Comparison of ENCODE assay signal across 20 cellular contexts in the genomic region with DNA sequence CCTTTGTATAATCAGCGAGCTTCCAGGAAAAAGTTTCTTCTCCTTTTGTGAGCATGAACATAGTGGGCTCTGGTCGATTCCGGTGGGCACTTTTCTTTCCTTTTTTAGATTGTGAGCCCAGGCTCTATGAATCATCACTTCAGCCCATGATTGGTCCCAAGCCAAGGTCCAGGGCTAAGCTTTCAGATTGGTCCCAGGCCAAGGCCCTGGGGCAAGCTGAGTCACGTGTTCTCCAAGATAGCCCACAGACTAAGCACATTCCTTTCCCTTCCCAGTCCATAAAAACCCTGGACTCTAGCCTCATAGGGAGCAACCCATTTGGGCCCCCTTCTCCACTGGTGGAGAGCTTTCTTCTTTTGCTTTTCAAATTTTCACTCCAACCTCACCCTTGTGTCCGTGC.
DNase-seq lines count a peak whose midpoint lies in the region; ATAC-seq and TF ChIP-seq lines count a peak whose summit lies in the region.
"Had no signal": no experiment of that assay in that cellular context is flagged by ENCODE, and none has a peak within 500 bp of the region (broad histone marks: within the 10 kb centered on the region; RNA-seq: fewer than 3 reads in every experiment).

No MANE protein-coding gene starts in this region.

- no TSS peak for BruUV-seq in MCF 10A (replicated peaks; lab: Mats Ljungman, UMichigan)

- intact Hi-C loops in MCF 10A (cut with micrococcal nuclease) (no loop called here), breast epithelium (cut with DNase I; ENCODE audit: low total_unique reads) (no loop called here)
- intact Hi-C loops in activated T-helper 1 cell treated with anti-CD3 and anti-CD28 coated beads, Interleukin-12 subunit alpha, Interleukin-12 subunit beta, Interleukin-2, Interleukin-4 antibody, amounts not matched to agents 30 ng/mL and 10 ng/mL and 1 ng/mL, durations not matched to agents 14 hours and 24 hours and 36 hours (cut with micrococcal nuclease): no loop called here

- ATAC-seq in GM21360 (IDR thresholded peaks at IDR 0.05; ENCODE audit: unreplicated experiment): no peak
- ATAC-seq: CD8-positive, alpha-beta T cell; GM12878 had no signal

- H3K9me3 Mint-ChIP-seq in MCF 10A (ENCODE audit: unreplicated experiment) (peaks cover 6% of the 10 kb centered on the region), neural progenitor cell (no peaks in the 10 kb centered on the region)
- H3K9me3 Mint-ChIP-seq in activated T-helper 1 cell treated with anti-CD3 and anti-CD28 coated beads, Interleukin-12 subunit alpha, Interleukin-12 subunit beta, Interleukin-2, Interleukin-4 antibody, amounts not matched to agents 30 ng/mL and 10 ng/mL and 1 ng/mL, durations not matched to agents 14 hours and 24 hours and 36 hours: no peaks in the 10 kb centered on the region
- H3K9me3 Mint-ChIP-seq: HFFc6 had no signal

- no peaks in the 10 kb centered on the region for H4K20me1 ChIP-seq in neural progenitor cell (ENCODE audit: low read depth)
- H4K20me1 ChIP-seq: BLaER1 had no signal

- TF ChIP-seq POLR2A in breast epithelium (IDR thresholded peaks at IDR 0.05): no peak

- H3K4me3 Mint-ChIP-seq in MCF 10A (ENCODE audit: unreplicated experiment): no peak overlapping the region
- no peak overlapping the region for H3K4me3 Mint-ChIP-seq in neural progenitor cell
- no peak overlapping the region for H3K4me3 Mint-ChIP-seq in activated T-helper 1 cell treated with anti-CD3 and anti-CD28 coated beads, Interleukin-12 subunit alpha, Interleukin-12 subunit beta, Interleukin-2, Interleukin-4 antibody, amounts not matched to agents 30 ng/mL and 10 ng/mL and 1 ng/mL, durations not matched to agents 14 hours and 24 hours and 36 hours
- H3K4me3 Mint-ChIP-seq: B cell; CD4-positive, CD25-positive, alpha-beta regulatory T cell; CD8-positive, alpha-beta T cell; HFFc6 had no signal

- H3K27me3 Mint-ChIP-seq in MCF 10A (ENCODE audit: insufficient read depth, unreplicated experiment) (no peaks in the 10 kb centered on the region), neural progenitor cell (ENCODE audit: insufficient read depth, low read depth) (peaks cover 2% of the 10 kb centered on the region)
- H3K27me3 Mint-ChIP-seq in activated T-helper 1 cell treated with anti-CD3 and anti-CD28 coated beads, Interleukin-12 subunit alpha, Interleukin-12 subunit beta, Interleukin-2, Interleukin-4 antibody, amounts not matched to agents 30 ng/mL and 10 ng/mL and 1 ng/mL, durations not matched to agents 14 hours and 24 hours and 36 hours (ENCODE audit: insufficient read depth): no peaks in the 10 kb centered on the region
- H3K27me3 Mint-ChIP-seq: B cell; CD4-positive, CD25-positive, alpha-beta regulatory T cell had no signal

- H3F3A ChIP-seq in neural progenitor cell (ENCODE audit: low read depth): no peaks in the 10 kb centered on the region

- peak; percentile 21 for DNase-seq in MCF 10A (ENCODE audit: unreplicated experiment)
- DNase-seq in breast epithelium (ENCODE audit: low spot score in 2 of 2): no peak
- DNase-seq in T1000 (lab: John Stamatoyannopoulos, UW): peak; percentile 0
- DNase-seq in neural progenitor cell (ENCODE audit: low spot score): no peak
- DNase-seq in activated T-helper 1 cell treated with anti-CD3 and anti-CD28 coated beads, Interleukin-12 subunit alpha, Interleukin-12 subunit beta, Interleukin-2, Interleukin-4 antibody, amounts not matched to agents 30 ng/mL and 10 ng/mL and 1 ng/mL, durations not matched to agents 14 hours and 24 hours and 36 hours (ENCODE audit: low spot score): no peak
- DNase-seq: Caco-2; CD4-positive, CD25-positive, alpha-beta regulatory T cell; CD8-positive, alpha-beta T cell; DMS153; DND-41; GDM1; GOT3; HFFc6 had no signal

- no peaks in the 10 kb centered on the region for H3K4me1 ChIP-seq in breast epithelium
- no peaks in the 10 kb centered on the region for H3K4me1 ChIP-seq in neural progenitor cell
- H3K4me1 ChIP-seq: BLaER1, Caco-2, HAP-1 had no signal

- H3K4me2 ChIP-seq in neural progenitor cell: no peak overlapping the region
- H3K4me2 ChIP-seq: BLaER1 had no signal

- no peaks in the 10 kb centered on the region for H3K79me2 ChIP-seq in neural progenitor cell (ENCODE audit: low read depth)

- H2AFZ ChIP-seq in neural progenitor cell (replicated peaks): peak overlapping the region; percentile 50

- no peak overlapping the region for H3K9ac ChIP-seq in neural progenitor cell
- H3K9ac ChIP-seq: BLaER1 had no signal

- no peak overlapping the region for H3K27ac Mint-ChIP-seq in MCF 10A (ENCODE audit: low read depth, unreplicated experiment)
- no peak overlapping the region for H3K27ac Mint-ChIP-seq in neural progenitor cell
- no peak overlapping the region for H3K27ac Mint-ChIP-seq in activated T-helper 1 cell treated with anti-CD3 and anti-CD28 coated beads, Interleukin-12 subunit alpha, Interleukin-12 subunit beta, Interleukin-2, Interleukin-4 antibody, amounts not matched to agents 30 ng/mL and 10 ng/mL and 1 ng/mL, durations not matched to agents 14 hours and 24 hours and 36 hours
- H3K27ac Mint-ChIP-seq: B cell; CD4-positive, CD25-positive, alpha-beta regulatory T cell; CD8-positive, alpha-beta T cell; HFFc6 had no signal

- H3K36me3 ChIP-seq in breast epithelium (no peaks in the 10 kb centered on the region), neural progenitor cell (no peaks in the 10 kb centered on the region)
- H3K36me3 ChIP-seq: BLaER1, HAP-1 had no signal

- H3K4me3 ChIP-seq in breast epithelium (no peak overlapping the region), neural progenitor cell (no peak overlapping the region)
- H3K4me3 ChIP-seq: BLaER1, GM12878, HAP-1 had no signal

- CTCF ChIA-PET in MCF 10A (lab: Yijun Ruan, JAX): no interaction called here

- no peaks in the 10 kb centered on the region for H3K27me3 ChIP-seq in breast epithelium
- no peaks in the 10 kb centered on the region for H3K27me3 ChIP-seq in neural progenitor cell

- H3K4me1 Mint-ChIP-seq in MCF 10A (ENCODE audit: insufficient read depth, unreplicated experiment): no peaks in the 10 kb centered on the region
- H3K4me1 Mint-ChIP-seq in neural progenitor cell: no peaks in the 10 kb centered on the region
- H3K4me1 Mint-ChIP-seq in activated T-helper 1 cell treated with anti-CD3 and anti-CD28 coated beads, Interleukin-12 subunit alpha, Interleukin-12 subunit beta, Interleukin-2, Interleukin-4 antibody, amounts not matched to agents 30 ng/mL and 10 ng/mL and 1 ng/mL, durations not matched to agents 14 hours and 24 hours and 36 hours (ENCODE audit: low read depth): no peaks in the 10 kb centered on the region
- H3K4me1 Mint-ChIP-seq: B cell; CD4-positive, CD25-positive, alpha-beta regulatory T cell had no signal

- TF ChIP-seq CTCF in MCF 10A (IDR thresholded peaks at IDR 0.05; ENCODE audit: unreplicated experiment): no peak
- no peak for TF ChIP-seq CTCF in breast epithelium (IDR thresholded peaks at IDR 0.05)
- TF ChIP-seq CTCF in neural progenitor cell (IDR thresholded peaks at IDR 0.05): no peak

- H3K36me3 Mint-ChIP-seq in MCF 10A (ENCODE audit: insufficient read depth, unreplicated experiment) (no peaks in the 10 kb centered on the region), neural progenitor cell (no peaks in the 10 kb centered on the region)
- H3K36me3 Mint-ChIP-seq in activated T-helper 1 cell treated with anti-CD3 and anti-CD28 coated beads, Interleukin-12 subunit alpha, Interleukin-12 subunit beta, Interleukin-2, Interleukin-4 antibody, amounts not matched to agents 30 ng/mL and 10 ng/mL and 1 ng/mL, durations not matched to agents 14 hours and 24 hours and 36 hours (ENCODE audit: low read depth): no peaks in the 10 kb centered on the region
- H3K36me3 Mint-ChIP-seq: CD4-positive, CD25-positive, alpha-beta regulatory T cell; CD8-positive, alpha-beta T cell had no signal

- H3K9me3 ChIP-seq in breast epithelium (peaks cover 0 to 15% of the 10 kb centered on the region in 2 donors), neural progenitor cell (ENCODE audit: low read depth) (no peaks in the 10 kb centered on the region)
- H3K9me3 ChIP-seq: Caco-2, HAP-1 had no signal

- POLR2A ChIA-PET in MCF 10A (lab: Yijun Ruan, JAX): no interaction called here

- H3K27ac ChIP-seq in breast epithelium: no peak overlapping the region
- no peak overlapping the region for H3K27ac ChIP-seq in neural progenitor cell
- H3K27ac ChIP-seq: 22Rv1, BLaER1, C4-2B had no signal

Comparison
In these comparisons a context has a peak if more than half of its experiments do, and no peak if none do; other contexts are left out.
1. DNase-seq: peak in MCF 10A (single experiment) and T1000 (single experiment); none in breast epithelium (0 of 2), neural progenitor cell (single experiment) and activated T-helper 1 cell treated with anti-CD3 and anti-CD28 coated beads, Interleukin-12 subunit alpha, Interleukin-12 subunit beta, Interleukin-2, Interleukin-4 antibody, amounts not matched to agents 30 ng/mL and 10 ng/mL and 1 ng/mL, durations not matched to agents 14 hours and 24 hours and 36 hours (single experiment).